Comparison of ENCODE assay signal across 19 cellular contexts in the genomic region with DNA sequence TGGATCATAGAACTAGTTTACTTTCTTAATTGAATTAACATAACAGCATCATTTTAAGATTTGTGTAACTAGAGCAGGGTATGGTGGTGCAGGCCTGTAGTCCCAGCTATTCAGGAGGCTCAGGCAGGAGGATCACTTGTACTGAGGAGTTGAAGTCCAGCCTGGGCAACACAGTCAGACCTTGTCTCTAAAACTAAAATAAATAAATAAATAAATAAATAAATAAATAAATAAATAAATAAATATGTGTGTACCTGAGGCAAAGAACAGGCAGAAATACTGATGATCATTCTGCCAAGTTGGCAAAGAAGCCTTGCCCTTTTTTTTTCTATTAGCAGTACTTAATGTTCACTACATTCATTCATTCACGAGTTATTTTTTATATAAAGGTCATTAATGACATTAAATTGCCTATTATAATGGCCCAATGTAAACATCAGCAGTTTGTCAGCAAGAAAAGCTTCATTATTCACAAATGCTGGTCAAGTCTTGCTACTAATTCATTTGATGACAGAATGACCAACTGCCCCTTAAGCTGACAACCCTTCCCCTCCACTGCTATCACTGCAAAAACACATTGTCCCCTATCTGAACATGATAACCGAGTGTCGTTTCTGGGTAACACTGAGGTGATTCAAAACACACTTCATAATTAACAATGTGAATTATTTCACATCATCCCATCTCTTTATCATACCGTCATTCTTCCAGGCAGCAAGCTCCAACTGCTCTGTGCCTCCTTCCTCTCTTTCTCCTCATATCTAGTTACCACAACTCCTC.
"Had no signal": no experiment of that assay in that cellular context is flagged by ENCODE, and none has a peak within 500 bp of the region (broad histone marks: within the 10 kb centered on the region; RNA-seq: fewer than 3 reads in every experiment).

No MANE protein-coding gene starts in this region.

- H3K27me3 ChIP-seq: heart left ventricle, right atrium auricular region, sigmoid colon, stomach had no signal

- ATAC-seq: heart left ventricle, natural killer cell had no signal

- H3K9me3 ChIP-seq: right atrium auricular region, sigmoid colon, stomach had no signal

- DNase-seq: effector CD4-positive, alpha-beta T cell; endodermal cell; foreskin melanocyte; heart left ventricle; hypothalamus; kidney glomerular epithelial cell; natural killer cell; posterior cingulate gyrus; sigmoid colon; stimulated activated CD4-positive, alpha-beta T cell treated with anti-CD3 and anti-CD28 coated beads, Interleukin-2, amount 100 ng/mL, for 24 hours; stimulated activated CD4-positive, alpha-beta T cell treated with anti-CD3 and anti-CD28 coated beads, Interleukin-4, amount 100 ng/mL, for 4 hours; stimulated activated naive CD4-positive, alpha-beta T cell; stomach; substantia nigra had no signal

- H3K4me1 ChIP-seq: heart left ventricle, right atrium auricular region, sigmoid colon, stomach had no signal

- H3K4me3 ChIP-seq: coronary artery, heart left ventricle, right atrium auricular region, sigmoid colon, skin epidermis, stomach had no signal

- H3K9me3 Mint-ChIP-seq: neural crest cell had no signal

- H3K27ac ChIP-seq: coronary artery, heart left ventricle, sigmoid colon, skin epidermis, stomach had no signal

- H3K27ac Mint-ChIP-seq: endodermal cell, mesothelial cell of epicardium had no signal

- H3K4me3 Mint-ChIP-seq: endodermal cell, mesothelial cell of epicardium, natural killer cell, neural crest cell had no signal
